ENCODE assay signal across 9 cellular contexts in the genomic region with DNA sequence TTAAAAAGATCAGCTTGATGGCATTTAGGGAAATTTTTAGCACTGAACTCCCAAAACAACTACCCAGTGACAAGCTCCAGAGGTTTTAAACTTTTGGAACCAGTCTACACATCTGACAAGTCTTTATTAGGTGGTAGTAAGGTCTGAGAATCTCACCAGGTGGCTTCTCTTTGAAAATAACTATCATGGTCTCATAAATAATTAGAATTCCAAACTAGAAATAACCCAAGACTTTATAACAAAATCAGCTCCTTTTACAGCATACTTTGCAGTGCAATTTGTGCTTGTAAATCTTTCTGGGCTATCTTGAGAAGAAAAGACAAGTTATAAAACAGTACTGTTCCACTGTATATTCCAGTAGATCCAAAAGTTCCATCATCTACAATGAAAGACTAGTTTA.
DNase-seq lines count a peak whose midpoint lies in the region; TF ChIP-seq lines count a peak whose summit lies in the region.
"Had no signal": no experiment of that assay in that cellular context is flagged by ENCODE, and none has a peak within 500 bp of the region (broad histone marks: within the 10 kb centered on the region; RNA-seq: fewer than 3 reads in every experiment).

No MANE protein-coding gene starts in this region.

- H3K4me3 ChIP-seq in GM12865 (ENCODE audit: low read depth, low read length) (peak overlapping the region; percentile 80), epithelial cell of proximal tubule (ENCODE audit: low read depth, low read length) (peak overlapping the region; percentile 83), retinal pigment epithelial cell (ENCODE audit: low read length) (peak overlapping the region; percentile 76)

- TF ChIP-seq CTCF in GM12865 (IDR thresholded peaks at IDR 0.05; ENCODE audit: insufficient read depth, low read depth, low read length, missing control alignments) (no peak), epithelial cell of proximal tubule (conservative IDR thresholded peaks at IDR 0.05; ENCODE audit: low read depth, low read length) (no peak), retinal pigment epithelial cell (conservative IDR thresholded peaks at IDR 0.05; ENCODE audit: low read depth, low read length) (no peak)

- DNase-seq in GM12865 (ENCODE audit: low read depth), result no peak
- DNase-seq in OCI-M1 (lab: John Stamatoyannopoulos, UW), result peak; percentile 61
- DNase-seq in epithelial cell of proximal tubule (ENCODE audit: low read depth), result no peak
- no peak for DNase-seq in retinal pigment epithelial cell (ENCODE audit: low read depth)
- no peak for DNase-seq in Kasumi-1 (lab: John Stamatoyannopoulos, UW)
- DNase-seq in NCI-H2227 (lab: John Stamatoyannopoulos, UW; ENCODE audit: unreplicated experiment), result no peak
- no peak for DNase-seq in NCI-H146 (lab: John Stamatoyannopoulos, UW)
- DNase-seq in SIG-M5 treated with dmso at 0.1 percent for 504 hours (lab: John Stamatoyannopoulos, UW; ENCODE audit: unreplicated experiment), result no peak
- DNase-seq: NCI-H510A had no signal
